8 cellular contexts compared by ENCODE assay signal in the genomic region with DNA sequence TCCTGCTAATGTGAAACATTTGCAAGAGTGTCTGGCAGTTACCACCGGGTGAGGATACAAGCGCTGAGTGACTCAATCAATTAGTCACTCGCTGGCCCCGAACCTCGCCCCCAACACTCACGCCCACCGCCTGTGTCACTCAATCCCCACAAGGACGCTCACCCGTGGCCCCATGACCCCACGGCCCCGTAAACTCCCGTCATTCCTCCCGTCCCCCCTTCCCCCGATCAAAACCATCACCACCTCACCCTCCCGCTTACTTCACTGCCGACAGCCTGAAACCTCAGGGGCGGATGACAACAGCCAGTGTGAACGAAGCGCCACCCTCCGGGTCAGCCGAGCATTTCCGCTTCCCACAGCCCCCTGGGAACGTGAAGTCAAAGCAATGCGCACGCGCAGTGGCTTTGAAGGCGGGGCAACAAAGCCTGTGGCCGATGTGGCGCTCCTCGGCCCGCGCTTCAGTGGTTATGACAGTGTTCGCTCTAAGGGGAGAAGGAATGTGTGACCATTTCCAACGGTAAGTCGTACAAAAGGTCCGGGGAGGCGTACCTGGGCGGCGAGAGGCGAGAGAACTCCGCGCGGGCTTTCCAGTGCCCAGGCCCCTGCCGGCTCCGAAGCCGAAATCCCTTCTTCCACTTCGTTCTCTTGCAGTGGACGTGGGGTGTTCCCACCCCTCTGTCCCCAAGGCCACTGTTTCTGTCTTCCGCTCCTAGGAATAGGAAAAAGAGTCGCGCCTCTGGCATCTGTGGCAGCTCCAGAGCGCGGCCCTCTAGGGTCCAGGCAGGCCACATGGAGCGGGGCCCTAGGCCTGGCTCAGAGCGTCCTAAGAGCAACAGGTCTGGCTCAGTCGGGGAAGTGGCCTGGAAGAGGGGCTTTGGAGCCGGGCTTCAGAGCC. TPM values are rescaled to one million over a fixed set of nuclear protein-coding genes. Genes with fewer than 3 reads are reported as not detected.
A peak's percentile ranks its signal among the peaks of the same experiment; 100 is the strongest.
DNase-seq lines count a peak whose midpoint lies in the region; ATAC-seq and TF ChIP-seq lines count a peak whose summit lies in the region.

A gene (minus strand): TSS at position 311 of the 895 bp plus-strand sequence. CDS start 3,334 bp downstream, outside the sequence.

- TF ChIP-seq RAD21 in HCT116 (IDR thresholded peaks at IDR 0.05; ENCODE audit: low read depth) = no peak

- TF ChIP-seq EP300 in suprapubic skin (IDR thresholded peaks at IDR 0.05) = no peak

- H3K36me3 ChIP-seq in HCT116 (ENCODE audit: control insufficient read depth in 1 of 2, insufficient read depth in 2 of 2, low read length in 2 of 2) = peaks cover 0 to 5% of the 10 kb centered on the region in 2 experiments; a peak in 2 of 4 replicates
- H3K36me3 ChIP-seq in MM.1S (replicated peaks; ENCODE audit: insufficient read depth, low read length) = no peaks in the 10 kb centered on the region
- H3K36me3 ChIP-seq in suprapubic skin = peaks cover 3% of the 10 kb centered on the region

- H3K4me3 ChIP-seq in HCT116 (replicated peaks in 1 of 2; ENCODE audit: low read depth in 1 of 2, low read length in 2 of 2) = peak within 1 kb of the TSS; percentile 77 to 84
- peak within 1 kb of the TSS; percentile 75 for H3K4me3 ChIP-seq in MM.1S (ENCODE audit: low read length)
- peak within 1 kb of the TSS; percentile 68 for H3K4me3 ChIP-seq in suprapubic skin

- POLR2A ChIA-PET in HCT116 (lab: Charles Lee) = no interaction called here

- H3K9me3 ChIP-seq in HCT116 (ENCODE audit: control insufficient read depth in 1 of 2, insufficient read depth in 1 of 2, low read depth in 1 of 2, low read length in 2 of 2) (no peaks in the 10 kb centered on the region), MM.1S (replicated peaks; ENCODE audit: insufficient read depth, low read length) (no peaks in the 10 kb centered on the region), suprapubic skin (no peaks in the 10 kb centered on the region)

- TF ChIP-seq POLR2A in HCT116 (IDR thresholded peaks at IDR 0.05; ENCODE audit: borderline replicate concordance, extremely low read depth, insufficient read depth, insufficient read length) (peak; percentile 46), suprapubic skin (IDR thresholded peaks at IDR 0.05) (peak in 1 of 2 donors; percentile 57)

- H3K4me1 ChIP-seq in HCT116 (ENCODE audit: control insufficient read depth in 1 of 2, insufficient read depth in 2 of 2, low read length in 2 of 2) (peaks cover 20 to 43% of the 10 kb centered on the region in 2 experiments), MM.1S (ENCODE audit: low read length) (peaks cover 9% of the 10 kb centered on the region; the same call in 1 of the 2 replicates), suprapubic skin (peaks cover 12% of the 10 kb centered on the region)

- H4K20me1 ChIP-seq in HCT116 (ENCODE audit: insufficient read depth) (no peaks in the 10 kb centered on the region), MM.1S (ENCODE audit: insufficient read depth, low read length) (no peaks in the 10 kb centered on the region)

- BruUV-seq in HCT116 (replicated peaks; lab: Mats Ljungman, UMichigan) = TSS peak; percentile 74

- H3F3A ChIP-seq in MM.1S (ENCODE audit: insufficient read depth, low read length) = no peaks in the 10 kb centered on the region

- TF ChIP-seq CTCF in HCT116 (IDR thresholded peaks at IDR 0.05 in 2 of 3, conservative IDR thresholded peaks at IDR 0.05 in 1 of 3; ENCODE audit: borderline replicate concordance in 1 of 3, insufficient read depth in 1 of 3, low read depth in 2 of 3, low read length in 2 of 3) (peak in 2 of 3 experiments; percentile 21 to 26; a peak in 1 of 6 replicates), MM.1S (IDR thresholded peaks at IDR 0.05; ENCODE audit: low read length) (peak; percentile 34), suprapubic skin (IDR thresholded peaks at IDR 0.05) (peak; percentile 11 to 19)

- H3K9ac ChIP-seq in HCT116 (ENCODE audit: low read length) (peak within 1 kb of the TSS; percentile 96), MM.1S (ENCODE audit: low read length) (peak within 1 kb of the TSS; percentile 92)

- H3K9me2 ChIP-seq in HCT116 (ENCODE audit: insufficient read depth) (no peaks in the 10 kb centered on the region), MM.1S (replicated peaks; ENCODE audit: insufficient read depth, low read length) (no peaks in the 10 kb centered on the region)

- ATAC-seq in HCT116 = peak; percentile 88

- H3K27me3 ChIP-seq in HCT116 (ENCODE audit: insufficient read depth, low read length) = no peaks in the 10 kb centered on the region
- no peaks in the 10 kb centered on the region for H3K27me3 ChIP-seq in MM.1S (replicated peaks; ENCODE audit: insufficient read depth, low read length)
- no peaks in the 10 kb centered on the region for H3K27me3 ChIP-seq in suprapubic skin

- peak within 1 kb of the TSS; percentile 58 for H3K27ac ChIP-seq in HCT116 (ENCODE audit: low read depth, low read length)
- H3K27ac ChIP-seq in MM.1S (ENCODE audit: low read length) = peak within 1 kb of the TSS; percentile 31; the same call in 1 of the 2 replicates
- H3K27ac ChIP-seq in suprapubic skin = peak within 1 kb of the TSS; percentile 76

- H3K4me2 ChIP-seq in HCT116 (ENCODE audit: low read length) (peak within 1 kb of the TSS; percentile 90), MM.1S (ENCODE audit: low read depth, low read length) (peak within 1 kb of the TSS; percentile 78)

- DNase-seq in GM04503 (ENCODE audit: low read depth) (peak; percentile 50), HCT116 (ENCODE audit: low read depth, low spot score) (peak; percentile 84), MM.1S (peak; percentile 91), SIG-M5 treated with dmso at 0.1 percent for 504 hours (lab: John Stamatoyannopoulos, UW; ENCODE audit: unreplicated experiment) (peak; percentile 83), globus pallidus (ENCODE audit: low spot score) (peak; percentile 87), nucleus accumbens (lab: John Stamatoyannopoulos, UW) (peak; percentile 26 to 91 (median 79)), suprapubic skin (ENCODE audit: low spot score in 2 of 2) (peak; percentile 93 to 94)
- peak; percentile 94 for DNase-seq in activated naive CD4-positive, alpha-beta T cell treated with Interleukin-2 at 50 U/mL for 16 hours

- 64% methylated on average over 23 of the region's 57 CpGs for WGBS in suprapubic skin

- RAD21 ChIA-PET in HCT116 (lab: Charles Lee; ENCODE audit: low non-redundant PET in 1 of 2, low total read pairs in 2 of 2, uncharacterized antibody in 2 of 2, unreplicated experiment in 2 of 2) = no interaction called here

- H2AFZ ChIP-seq in HCT116 (ENCODE audit: low read depth, low read length, poor library complexity, severe bottlenecking) = no peak within 1 kb of the TSS
- H2AFZ ChIP-seq in MM.1S (ENCODE audit: low read length) = peak within 1 kb of the TSS; percentile 65

- CTCF ChIA-PET in HCT116 (lab: Charles Lee) = no interaction called here

- peaks cover 52% of the 10 kb centered on the region for H3K79me2 ChIP-seq in HCT116 (ENCODE audit: insufficient read depth, low read length)
- peaks cover 42% of the 10 kb centered on the region for H3K79me2 ChIP-seq in MM.1S (ENCODE audit: low read length)

- intact Hi-C loops in HCT116 (cut with micrococcal nuclease) = no loop called here

TF ChIP-seq in HCT116, 20 proteins besides CTCF, POLR2A, EP300 and RAD21:
- TF ChIP-seq, protein P1, sequence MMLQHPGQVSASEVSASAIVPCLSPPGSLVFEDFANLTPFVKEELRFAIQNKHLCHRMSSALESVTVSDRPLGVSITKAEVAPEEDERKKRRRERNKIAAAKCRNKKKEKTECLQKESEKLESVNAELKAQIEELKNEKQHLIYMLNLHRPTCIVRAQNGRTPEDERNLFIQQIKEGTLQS (IDR thresholded peaks at IDR 0.05) = no peak
- TF ChIP-seq POLR2AphosphoS5 (IDR thresholded peaks at IDR 0.05; ENCODE audit: low read depth, low read length) (peak; percentile 62), SIN3A (IDR thresholded peaks at IDR 0.05; ENCODE audit: low read depth) (peak; percentile 46; the same call in 1 of the 2 replicates), CEBPB (IDR thresholded peaks at IDR 0.05; ENCODE audit: low read depth) (no peak), YY1 (IDR thresholded peaks at IDR 0.05; ENCODE audit: extremely low read depth, insufficient replicate concordance, low read depth, low read length) (peak; percentile 14), ELF1 (IDR thresholded peaks at IDR 0.05; ENCODE audit: borderline replicate concordance, low read depth) (no peak), FOSL1 (IDR thresholded peaks at IDR 0.05; ENCODE audit: low read depth) (peak; percentile 49), ZFX (IDR thresholded peaks at IDR 0.05) (peak; percentile 72), EGR1 (IDR thresholded peaks at IDR 0.05; ENCODE audit: low read depth) (no peak)
- TF ChIP-seq, protein P2, sequence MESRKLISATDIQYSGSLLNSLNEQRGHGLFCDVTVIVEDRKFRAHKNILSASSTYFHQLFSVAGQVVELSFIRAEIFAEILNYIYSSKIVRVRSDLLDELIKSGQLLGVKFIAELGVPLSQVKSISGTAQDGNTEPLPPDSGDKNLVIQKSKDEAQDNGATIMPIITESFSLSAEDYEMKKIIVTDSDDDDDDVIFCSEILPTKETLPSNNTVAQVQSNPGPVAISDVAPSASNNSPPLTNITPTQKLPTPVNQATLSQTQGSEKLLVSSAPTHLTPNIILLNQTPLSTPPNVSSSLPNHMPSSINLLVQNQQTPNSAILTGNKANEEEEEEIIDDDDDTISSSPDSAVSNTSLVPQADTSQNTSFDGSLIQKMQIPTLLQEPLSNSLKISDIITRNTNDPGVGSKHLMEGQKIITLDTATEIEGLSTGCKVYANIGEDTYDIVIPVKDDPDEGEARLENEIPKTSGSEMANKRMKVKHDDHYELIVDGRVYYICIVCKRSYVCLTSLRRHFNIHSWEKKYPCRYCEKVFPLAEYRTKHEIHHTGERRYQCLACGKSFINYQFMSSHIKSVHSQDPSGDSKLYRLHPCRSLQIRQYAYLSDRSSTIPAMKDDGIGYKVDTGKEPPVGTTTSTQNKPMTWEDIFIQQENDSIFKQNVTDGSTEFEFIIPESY (IDR thresholded peaks at IDR 0.05; ENCODE audit: extremely low read depth, insufficient replicate concordance, low read length) = no peak

RNA-seq across cellular contexts. Expression of the gene that starts here (rescaled TPM):
- total RNA-seq in HCT116 (2021; ENCODE audit: unreplicated experiment) = 5.2 TPM
- polyA plus RNA-seq in HCT116 (2012) = 4.0 TPM in 2 replicates
- 1 to 10 TPM; 1.9 to 6.2 (median 3.7) TPM for total RNA-seq in suprapubic skin

Comparison
In these comparisons a context has a peak if more than half of its experiments do, and no peak if none do; other contexts are left out.
1. Peak in every context shown above with its lines: DNase-seq, ATAC-seq, H3K4me3 ChIP-seq and H3K27ac ChIP-seq.